ENCODE assay signal across 1 cellular context in genomic region chr19:1862068-1862423, GRCh38.
TF ChIP-seq lines count a peak whose summit lies in the region.

No MANE protein-coding gene starts in this region.

TF ChIP-seq in K562, 482 proteins besides CTCF, POLR2A, EP300 and RAD21 (continues in another document):
- no peak for TF ChIP-seq CBX8 (IDR thresholded peaks at IDR 0.05; ENCODE audit: borderline replicate concordance, extremely low read depth, low read depth, low read length, poor library complexity, severe bottlenecking)
- TF ChIP-seq FOXA1 (IDR thresholded peaks at IDR 0.05; ENCODE audit: borderline replicate concordance), result no peak
- TF ChIP-seq EZH2 (IDR thresholded peaks at IDR 0.05; ENCODE audit: borderline replicate concordance, low read depth, low read length), result no peak
- TF ChIP-seq ZNF395 (CRISPR knock-in tag; IDR thresholded peaks at IDR 0.05), result 0 out of 2 replicates have a peak, but pooled peaks have one; percentile 9
- TF ChIP-seq VEZF1 (CRISPR knock-in tag; IDR thresholded peaks at IDR 0.05), result no peak
- TF ChIP-seq CREB3 (tag; conservative IDR thresholded peaks at IDR 0.05; ENCODE audit: low read depth), result no peak
- 0 out of 4 replicates have a peak, but pooled peaks of 1 of the 2 experiments have one; percentile 35 for TF ChIP-seq NRF1 (conservative IDR thresholded peaks at IDR 0.05 in 1 of 2, IDR thresholded peaks at IDR 0.05 in 1 of 2)
- TF ChIP-seq RCOR1 (IDR thresholded peaks at IDR 0.05; ENCODE audit: borderline replicate concordance in 1 of 2, low read depth in 2 of 2, low read length in 2 of 2), result no peak
- no peak for TF ChIP-seq NFATC3 (IDR thresholded peaks at IDR 0.05)
- TF ChIP-seq STAG1 (CRISPR knock-in tag; IDR thresholded peaks at IDR 0.05; ENCODE audit: borderline replicate concordance), result no peak
- no peak for TF ChIP-seq DLX4 (CRISPR knock-in tag; IDR thresholded peaks at IDR 0.05)
- TF ChIP-seq E4F1 (CRISPR knock-in tag; IDR thresholded peaks at IDR 0.05; ENCODE audit: borderline replicate concordance), result no peak
- peak; percentile 24 for TF ChIP-seq KDM5B (IDR thresholded peaks at IDR 0.05; ENCODE audit: insufficient replicate concordance, low read depth, low read length)
- TF ChIP-seq TEAD2 (tag; IDR thresholded peaks at IDR 0.05), result no peak
- no peak for TF ChIP-seq ZNF277 (CRISPR knock-in tag; IDR thresholded peaks at IDR 0.05; ENCODE audit: borderline replicate concordance)
- peak; percentile 52 for TF ChIP-seq ZFX (CRISPR knock-in tag; IDR thresholded peaks at IDR 0.05)
- no peak for TF ChIP-seq ZNF77 (CRISPR knock-in tag; IDR thresholded peaks at IDR 0.05)
- no peak for TF ChIP-seq FOS (IDR thresholded peaks at IDR 0.05; ENCODE audit: extremely low read depth, insufficient read length)
- TF ChIP-seq TEAD4 (IDR thresholded peaks at IDR 0.05; ENCODE audit: low read length), result no peak
- 0 out of 2 replicates have a peak, but pooled peaks have one; percentile 63 for TF ChIP-seq TEAD4 (CRISPR knock-in tag; IDR thresholded peaks at IDR 0.05; ENCODE audit: borderline replicate concordance)
- TF ChIP-seq ZBTB7A (IDR thresholded peaks at IDR 0.05; ENCODE audit: borderline replicate concordance, control insufficient read depth, low read depth, low read length), result peak; percentile 24; the same call in 1 of the 2 replicates
- TF ChIP-seq HMGXB4 (CRISPR knock-in tag; IDR thresholded peaks at IDR 0.05), result no peak
- no peak for TF ChIP-seq POLR3A (IDR thresholded peaks at IDR 0.05; ENCODE audit: borderline replicate concordance, extremely low read depth, insufficient read depth, insufficient read length)
- TF ChIP-seq ZNF324 (CRISPR knock-in tag; IDR thresholded peaks at IDR 0.05), result no peak
- TF ChIP-seq CREBBP (IDR thresholded peaks at IDR 0.05; ENCODE audit: low read depth, low read length), result no peak
- TF ChIP-seq HNRNPL (IDR thresholded peaks at IDR 0.05; ENCODE audit: low read depth, low read length), result no peak
- TF ChIP-seq POLR2G (IDR thresholded peaks at IDR 0.05; ENCODE audit: low read depth, low read length), result peak; percentile 39; the same call in 1 of the 2 replicates
- TF ChIP-seq IRF9 (tag; IDR thresholded peaks at IDR 0.05), result no peak
- TF ChIP-seq TBL1XR1 (IDR thresholded peaks at IDR 0.05; ENCODE audit: low read length in 2 of 2), result no peak
- no peak for TF ChIP-seq MLX (CRISPR knock-in tag; conservative IDR thresholded peaks at IDR 0.05)
- no peak for TF ChIP-seq ZNF644 (tag; IDR thresholded peaks at IDR 0.05; ENCODE audit: low read depth)
- TF ChIP-seq ZNF280B (CRISPR knock-in tag; IDR thresholded peaks at IDR 0.05), result no peak
- peak; percentile 34 for TF ChIP-seq FIP1L1 (IDR thresholded peaks at IDR 0.05; ENCODE audit: low read depth, low read length, poor library complexity, severe bottlenecking)
- no peak for TF ChIP-seq TOE1 (IDR thresholded peaks at IDR 0.05; ENCODE audit: borderline replicate concordance)
- no peak for TF ChIP-seq TOE1 (CRISPR knock-in tag; IDR thresholded peaks at IDR 0.05; ENCODE audit: borderline replicate concordance, low read depth)
- TF ChIP-seq CBFA2T3 (IDR thresholded peaks at IDR 0.05), result no peak
- no peak for TF ChIP-seq RNF219 (CRISPR knock-in tag; IDR thresholded peaks at IDR 0.05)
- no peak for TF ChIP-seq PCBP2 (IDR thresholded peaks at IDR 0.05; ENCODE audit: low read depth, low read length, poor library complexity, severe bottlenecking)
- TF ChIP-seq CBX1 (IDR thresholded peaks at IDR 0.05; ENCODE audit: low read depth), result no peak
- TF ChIP-seq CHD2 (IDR thresholded peaks at IDR 0.05; ENCODE audit: low read depth, low read length), result no peak
- no peak for TF ChIP-seq ZFP91 (CRISPR knock-in tag; IDR thresholded peaks at IDR 0.05)
- TF ChIP-seq ZNF398 (CRISPR knock-in tag; IDR thresholded peaks at IDR 0.05), result no peak
